10 cellular contexts compared by ENCODE assay signal in the genomic region with DNA sequence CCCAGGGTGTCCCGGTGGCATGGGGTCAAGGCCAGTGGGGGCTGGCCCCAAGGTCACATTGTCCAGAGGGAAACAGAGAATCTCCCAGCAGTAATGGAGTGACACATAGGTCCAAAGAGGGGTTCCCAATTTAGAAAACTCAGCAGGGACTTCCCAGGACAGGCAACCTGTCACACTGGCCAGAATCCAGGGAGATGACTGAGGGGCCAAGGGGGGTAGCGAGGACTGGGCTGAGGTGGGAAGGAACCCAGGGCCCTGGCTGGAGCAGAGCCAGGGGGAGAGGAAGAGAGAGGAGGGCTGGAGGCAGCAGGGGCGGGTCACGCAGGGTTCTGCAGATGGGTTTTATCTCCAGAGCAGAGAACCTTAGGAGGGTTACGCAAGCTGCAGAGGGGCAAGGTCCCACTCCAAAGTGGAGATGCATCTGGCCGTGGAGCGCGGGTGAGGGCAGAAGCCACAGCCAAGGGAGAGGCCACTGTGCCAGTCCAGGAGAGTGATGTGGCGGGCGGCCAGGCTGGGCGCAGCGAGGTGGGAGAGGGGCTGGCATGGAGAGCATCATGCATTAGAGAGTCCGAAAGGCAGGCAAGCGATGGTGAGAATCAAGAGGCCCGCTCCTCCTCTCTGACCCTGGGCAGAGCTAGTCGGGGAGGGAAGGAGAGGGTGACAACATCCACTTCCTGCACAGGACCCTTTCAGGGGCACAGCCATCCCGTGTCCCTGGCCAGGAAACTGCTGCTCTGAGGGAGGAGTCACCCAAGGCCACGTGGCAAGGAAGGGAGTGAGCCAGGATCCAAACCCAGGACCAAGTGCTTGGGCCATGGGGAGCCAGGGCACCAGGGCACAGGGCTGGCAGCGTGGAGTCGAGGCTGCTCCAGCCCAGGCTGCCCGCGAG. TPM values are rescaled to one million over a fixed set of nuclear protein-coding genes. Genes with fewer than 3 reads are reported as not detected.
A peak's percentile ranks its signal among the peaks of the same experiment; 100 is the strongest.
DNase-seq lines count a peak whose midpoint lies in the region; ATAC-seq and TF ChIP-seq lines count a peak whose summit lies in the region.
"Had no signal": no experiment of that assay in that cellular context is flagged by ENCODE, and none has a peak within 500 bp of the region (broad histone marks: within the 10 kb centered on the region; RNA-seq: fewer than 3 reads in every experiment).

No MANE protein-coding gene starts in this region.

- no peaks in the 10 kb centered on the region for H3K9me3 ChIP-seq in vagina

- H2AK5ac ChIP-seq in mesendoderm (ENCODE audit: low read length), result no peak overlapping the region

- H3K36me3 ChIP-seq in mesendoderm (ENCODE audit: control insufficient read depth, insufficient read depth, low read length) (no peaks in the 10 kb centered on the region), vagina (no peaks in the 10 kb centered on the region)

- peak overlapping the region; percentile 45 for H3K23ac ChIP-seq in mesendoderm (ENCODE audit: low read length)

- peaks cover 29% of the 10 kb centered on the region for H3K79me1 ChIP-seq in mesendoderm (ENCODE audit: low read length)

- H3K27me3 ChIP-seq in mesendoderm (ENCODE audit: insufficient read depth, low read length, poor library complexity) (no peaks in the 10 kb centered on the region), vagina (no peaks in the 10 kb centered on the region)

- no peak for ATAC-seq in activated naive CD8-positive, alpha-beta T cell treated with anti-CD3 and anti-CD28 coated beads, Interleukin-2, amount 50 U/mL, for 24 hours
- ATAC-seq in GM19455 (IDR thresholded peaks at IDR 0.05; ENCODE audit: unreplicated experiment), result no peak

- no peak overlapping the region for H4K8ac ChIP-seq in mesendoderm (ENCODE audit: low read depth, low read length)

- no peak overlapping the region for H2BK15ac ChIP-seq in mesendoderm (replicated peaks; ENCODE audit: low read depth)

- intact Hi-C loops in vagina (cut with DNase I), result no loop called here

- no peak overlapping the region for H3K56ac ChIP-seq in mesendoderm (ENCODE audit: low read length)

- H3K18ac ChIP-seq in mesendoderm (ENCODE audit: low read length), result no peak overlapping the region

- H3K27ac ChIP-seq in caudate nucleus (ENCODE audit: low read depth, low read length) (peak overlapping the region; percentile 73), mesendoderm (ENCODE audit: low read depth, low read length) (no peak overlapping the region), vagina (peak overlapping the region; percentile 68)

- H3K4ac ChIP-seq in mesendoderm (ENCODE audit: low read depth, low read length), result no peak overlapping the region

- H3K4me1 ChIP-seq in mesendoderm (ENCODE audit: control insufficient read depth, low read depth, low read length) (no peaks in the 10 kb centered on the region), vagina (peaks cover 52% of the 10 kb centered on the region)

- H3K4me3 Mint-ChIP-seq in activated naive CD8-positive, alpha-beta T cell, result peak overlapping the region; percentile 17
- H3K4me3 Mint-ChIP-seq in activated naive CD8-positive, alpha-beta T cell treated with anti-CD3 and anti-CD28 coated beads, Interleukin-2, amount 50 U/mL, for 24 hours, result no peak overlapping the region
- H3K4me3 Mint-ChIP-seq: activated CD4-positive, alpha-beta T cell treated with anti-CD3 and anti-CD28 coated beads, Interleukin-2, amount 10 ng/mL, durations not matched to agents 24 days and 14 days had no signal

- H3K79me2 ChIP-seq in mesendoderm (ENCODE audit: control insufficient read depth, insufficient read depth, low read length), result peaks cover 80% of the 10 kb centered on the region

- no peak overlapping the region for H2BK120ac ChIP-seq in mesendoderm (ENCODE audit: low read depth, low read length)

- no peak for TF ChIP-seq CTCF in vagina (IDR thresholded peaks at IDR 0.05)

- H3K4me1 Mint-ChIP-seq in activated naive CD8-positive, alpha-beta T cell (ENCODE audit: low read depth), result peaks cover 25% of the 10 kb centered on the region
- H3K4me1 Mint-ChIP-seq in activated naive CD8-positive, alpha-beta T cell treated with anti-CD3 and anti-CD28 coated beads, Interleukin-2, amount 50 U/mL, for 24 hours, result peaks cover 26% of the 10 kb centered on the region

- no peak overlapping the region for H4K5ac ChIP-seq in mesendoderm (ENCODE audit: low read length)

- no peak overlapping the region for H3K4me3 ChIP-seq in mesendoderm (ENCODE audit: low read length)
- no peak overlapping the region for H3K4me3 ChIP-seq in vagina

- TF ChIP-seq POLR2A in vagina (IDR thresholded peaks at IDR 0.05), result no peak

- H3K36me3 Mint-ChIP-seq in activated naive CD8-positive, alpha-beta T cell, result no peaks in the 10 kb centered on the region
- peaks cover 10% of the 10 kb centered on the region for H3K36me3 Mint-ChIP-seq in activated naive CD8-positive, alpha-beta T cell treated with anti-CD3 and anti-CD28 coated beads, Interleukin-2, amount 50 U/mL, for 24 hours (ENCODE audit: low read depth)

- no peak for DNase-seq in activated naive CD8-positive, alpha-beta T cell treated with anti-CD3 and anti-CD28 coated beads, Interleukin-2, amount 50 U/mL, for 24 hours
- DNase-seq in caudate nucleus (lab: John Stamatoyannopoulos, UW), result peak in 1 of 61 donors; percentile 46
- DNase-seq in mesendoderm, result no peak
- no peak for DNase-seq in vagina (ENCODE audit: extremely low spot score in 2 of 2)
- DNase-seq in GDM1 (lab: John Stamatoyannopoulos, UW), result no peak
- no peak for DNase-seq in HEK293T (ENCODE audit: extremely low spot score)
- DNase-seq: activated CD4-positive, alpha-beta T cell treated with anti-CD3 and anti-CD28 coated beads, Interleukin-2, amount 10 ng/mL, durations not matched to agents 24 days and 14 days; NCI-H226 had no signal

- H3K4me2 ChIP-seq in mesendoderm (ENCODE audit: low read length), result no peak overlapping the region

- CTCF ChIA-PET in HEK293T (lab: Yijun Ruan, JAX), result no interaction called here

- H3K27ac Mint-ChIP-seq in activated naive CD8-positive, alpha-beta T cell, result peak overlapping the region; percentile 46
- H3K27ac Mint-ChIP-seq in activated naive CD8-positive, alpha-beta T cell treated with anti-CD3 and anti-CD28 coated beads, Interleukin-2, amount 50 U/mL, for 24 hours, result no peak overlapping the region
- H3K27ac Mint-ChIP-seq: activated CD4-positive, alpha-beta T cell treated with anti-CD3 and anti-CD28 coated beads, Interleukin-2, amount 10 ng/mL, durations not matched to agents 24 days and 14 days had no signal

- POLR2A ChIA-PET in HEK293T (lab: Yijun Ruan, JAX), result no interaction called here

- H3K9me3 Mint-ChIP-seq in activated naive CD8-positive, alpha-beta T cell (ENCODE audit: low read depth), result no peaks in the 10 kb centered on the region
- no peaks in the 10 kb centered on the region for H3K9me3 Mint-ChIP-seq in activated naive CD8-positive, alpha-beta T cell treated with anti-CD3 and anti-CD28 coated beads, Interleukin-2, amount 50 U/mL, for 24 hours
- H3K9me3 Mint-ChIP-seq: activated CD4-positive, alpha-beta T cell treated with anti-CD3 and anti-CD28 coated beads, Interleukin-2, amount 10 ng/mL, durations not matched to agents 24 days and 14 days had no signal

- H3K27me3 Mint-ChIP-seq in activated naive CD8-positive, alpha-beta T cell, result no peaks in the 10 kb centered on the region
- H3K27me3 Mint-ChIP-seq in activated naive CD8-positive, alpha-beta T cell treated with anti-CD3 and anti-CD28 coated beads, Interleukin-2, amount 50 U/mL, for 24 hours, result no peaks in the 10 kb centered on the region
- H3K27me3 Mint-ChIP-seq: activated CD4-positive, alpha-beta T cell treated with anti-CD3 and anti-CD28 coated beads, Interleukin-2, amount 10 ng/mL, durations not matched to agents 24 days and 14 days had no signal

- no peak overlapping the region for H3K9ac ChIP-seq in mesendoderm (ENCODE audit: low read length)

- WGBS in mesendoderm (ENCODE audit: extremely low coverage, insufficient coverage, low lambda C conversion rate), result no CpG with 5 or more reads among the region's 22 CpGs

- no peak overlapping the region for H2BK5ac ChIP-seq in mesendoderm (ENCODE audit: low read length)

TF ChIP-seq in HEK293T, 16 proteins besides CTCF, POLR2A, EP300 and RAD21:
- no peak for TF ChIP-seq LEF1 (IDR thresholded peaks at IDR 0.05; ENCODE audit: borderline replicate concordance)
- TF ChIP-seq, protein P1, sequence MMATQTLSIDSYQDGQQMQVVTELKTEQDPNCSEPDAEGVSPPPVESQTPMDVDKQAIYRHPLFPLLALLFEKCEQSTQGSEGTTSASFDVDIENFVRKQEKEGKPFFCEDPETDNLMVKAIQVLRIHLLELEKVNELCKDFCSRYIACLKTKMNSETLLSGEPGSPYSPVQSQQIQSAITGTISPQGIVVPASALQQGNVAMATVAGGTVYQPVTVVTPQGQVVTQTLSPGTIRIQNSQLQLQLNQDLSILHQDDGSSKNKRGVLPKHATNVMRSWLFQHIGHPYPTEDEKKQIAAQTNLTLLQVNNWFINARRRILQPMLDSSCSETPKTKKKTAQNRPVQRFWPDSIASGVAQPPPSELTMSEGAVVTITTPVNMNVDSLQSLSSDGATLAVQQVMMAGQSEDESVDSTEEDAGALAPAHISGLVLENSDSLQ (IDR thresholded peaks at IDR 0.05), result no peak
- no peak for TF ChIP-seq FOXA1 (IDR thresholded peaks at IDR 0.05)
- TF ChIP-seq ARNT (IDR thresholded peaks at IDR 0.05), result no peak
- no peak for TF ChIP-seq NFRKB (IDR thresholded peaks at IDR 0.05)
- TF ChIP-seq ZNF384 (IDR thresholded peaks at IDR 0.05), result no peak
- no peak for TF ChIP-seq SUZ12 (IDR thresholded peaks at IDR 0.05)
TF ChIP-seq in HEK293T: peak in this region for 0.

RNA-seq across cellular contexts. Expression of a gene that starts 29.0 kb away (rescaled TPM):
- polyA plus RNA-seq in mesendoderm (2013, experiment 1 of 2), result 129 TPM
- 129 TPM for polyA plus RNA-seq in mesendoderm (2013, experiment 2 of 2)
- total RNA-seq in vagina, result 120 TPM
